In genomic region chr14:85444685-85445084, GRCh38 we compare ENCODE assay signal across 10 cellular contexts.
DNase-seq lines count a peak whose midpoint lies in the region; ATAC-seq, FAIRE-seq and TF ChIP-seq lines count a peak whose summit lies in the region.
"Had no signal": no experiment of that assay in that cellular context is flagged by ENCODE, and none has a peak within 500 bp of the region (broad histone marks: within the 10 kb centered on the region; RNA-seq: fewer than 3 reads in every experiment).

No MANE protein-coding gene starts in this region.

- H3K4me2 ChIP-seq in Loucy (ENCODE audit: low read depth, low read length, poor library complexity, severe bottlenecking): peak overlapping the region; percentile 28

- H3K4me3 ChIP-seq in Loucy (ENCODE audit: low read length, poor library complexity, severe bottlenecking) (no peak overlapping the region), SJCRH30 (no peak overlapping the region), kidney epithelial cell (ENCODE audit: low read depth, low read length) (no peak overlapping the region)

- no peaks in the 10 kb centered on the region for H3F3A ChIP-seq in Loucy (ENCODE audit: low read depth)

- no peak overlapping the region for H3K27ac ChIP-seq in SJCRH30
- H3K27ac ChIP-seq: RWPE1 had no signal

- FAIRE-seq in D721Med (lab: Jason Lieb, UNC): no peak

- no peaks in the 10 kb centered on the region for H3K9me3 ChIP-seq in Loucy (ENCODE audit: insufficient read depth, low read depth, low read length)
- H3K9me3 ChIP-seq in SJCRH30 (replicated peaks): no peaks in the 10 kb centered on the region; the same call in 1 of the 2 replicates

- TF ChIP-seq CTCF in Loucy (conservative IDR thresholded peaks at IDR 0.05; ENCODE audit: low read length): no peak
- no peak for TF ChIP-seq CTCF in kidney epithelial cell (IDR thresholded peaks at IDR 0.05; ENCODE audit: insufficient read depth, low read length, poor library complexity, severe bottlenecking)
- TF ChIP-seq CTCF in D721Med (IDR thresholded peaks at IDR 0.05; ENCODE audit: insufficient read depth, missing control alignments): no peak

- intact Hi-C loops in posterior cingulate gyrus (cut with DNase I): no loop called here

- DNase-seq in DMS153 (lab: John Stamatoyannopoulos, UW) (peak; percentile 44), SJCRH30 (peak; percentile 68 to 83), kidney epithelial cell (ENCODE audit: low read depth) (peak; percentile 74), posterior cingulate gyrus (no peak), D721Med (ENCODE audit: insufficient read length, low spot score) (no peak)
- DNase-seq: hypothalamus had no signal

- ATAC-seq in HG02798 (IDR thresholded peaks at IDR 0.05; ENCODE audit: poor library complexity, unreplicated experiment) (no peak), HG03378 (IDR thresholded peaks at IDR 0.05; ENCODE audit: unreplicated experiment) (no peak)

- H3K4me1 ChIP-seq in Loucy (ENCODE audit: insufficient read depth, low read length, poor library complexity, severe bottlenecking): peaks cover 13% of the 10 kb centered on the region
- H3K4me1 ChIP-seq in SJCRH30: peaks cover 25% of the 10 kb centered on the region

- H3K79me2 ChIP-seq in Loucy (ENCODE audit: insufficient read depth, low read length): no peaks in the 10 kb centered on the region

- H3K36me3 ChIP-seq in Loucy (ENCODE audit: insufficient read depth, low read length): no peaks in the 10 kb centered on the region
- H3K36me3 ChIP-seq in SJCRH30: no peaks in the 10 kb centered on the region
- no peaks in the 10 kb centered on the region for H3K36me3 ChIP-seq in kidney epithelial cell (ENCODE audit: control insufficient read depth, insufficient read depth, low read length)

- no peaks in the 10 kb centered on the region for H4K20me1 ChIP-seq in Loucy (ENCODE audit: insufficient read depth, low read length, poor library complexity, severe bottlenecking)

- H3K9ac ChIP-seq in Loucy (ENCODE audit: low read depth, low read length, poor library complexity, severe bottlenecking): no peak overlapping the region

- H2AFZ ChIP-seq in Loucy (ENCODE audit: low read length): peak overlapping the region; percentile 21

- H3K9me2 ChIP-seq in Loucy (replicated peaks; ENCODE audit: low read depth, low read length): no peaks in the 10 kb centered on the region

- H3K27me3 ChIP-seq in Loucy (ENCODE audit: insufficient read depth, low read length, poor library complexity, severe bottlenecking): no peaks in the 10 kb centered on the region
- no peaks in the 10 kb centered on the region for H3K27me3 ChIP-seq in SJCRH30
- no peaks in the 10 kb centered on the region for H3K27me3 ChIP-seq in kidney epithelial cell (ENCODE audit: control insufficient read depth, insufficient read depth, low read length)

Comparison
In these comparisons a context has a peak if more than half of its experiments do, and no peak if none do; other contexts are left out.
1. DNase-seq: peak in DMS153 (single experiment), SJCRH30 (2 of 2) and kidney epithelial cell (single experiment); none in posterior cingulate gyrus (0 of 10) and D721Med (single experiment).